In the genomic region with DNA sequence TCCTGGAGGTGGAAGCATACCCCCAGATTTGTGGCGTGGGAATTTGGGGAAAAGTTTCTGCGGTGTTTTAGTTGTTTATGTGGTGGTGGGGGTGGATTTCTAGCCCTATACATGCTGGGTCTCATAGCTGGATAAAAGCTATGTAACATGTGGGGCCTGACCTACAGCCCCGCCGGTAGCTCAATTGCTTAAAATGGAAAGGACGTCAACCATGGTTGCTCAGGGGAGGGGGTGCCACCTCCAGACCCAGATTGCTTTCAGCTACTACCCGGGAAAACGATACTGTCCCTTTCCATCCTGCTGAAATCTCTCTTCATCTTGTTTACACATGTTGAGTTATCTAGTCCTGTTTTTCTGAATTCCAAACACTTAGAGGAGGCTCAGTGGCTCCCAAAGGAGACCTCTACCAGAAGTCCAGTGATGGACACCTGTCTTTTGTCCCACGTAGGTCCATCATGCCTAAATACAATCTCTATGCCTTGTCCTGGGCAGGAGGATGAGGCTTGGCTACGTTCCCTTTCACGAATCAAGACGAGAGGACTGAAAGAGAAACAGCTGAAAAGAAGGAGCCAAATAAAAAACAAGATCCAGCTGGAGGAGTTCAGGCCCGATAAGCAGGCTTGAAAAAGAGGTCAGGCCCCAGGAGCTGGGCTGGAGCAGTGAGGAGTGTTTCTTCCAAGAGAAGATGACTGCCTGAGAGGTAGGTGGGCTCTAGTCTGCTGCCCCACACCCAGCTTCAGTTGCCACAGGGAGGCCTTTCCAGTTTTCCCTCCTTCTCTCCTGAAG, we compare ENCODE assay signal across 15 cellular contexts.
DNase-seq lines count a peak whose midpoint lies in the region; ATAC-seq and TF ChIP-seq lines count a peak whose summit lies in the region.
"Had no signal": no experiment of that assay in that cellular context is flagged by ENCODE, and none has a peak within 500 bp of the region (broad histone marks: within the 10 kb centered on the region; RNA-seq: fewer than 3 reads in every experiment).

No MANE protein-coding gene starts in this region.

- H3K4me1 ChIP-seq in left ventricle myocardium inferior (peaks cover 9% of the 10 kb centered on the region), uterus (peaks cover 0 to 10% of the 10 kb centered on the region in 2 donors)

- TF ChIP-seq POLR2A in uterus (IDR thresholded peaks at IDR 0.05), result no peak

- H3K9me3 ChIP-seq in left ventricle myocardium inferior (replicated peaks) (no peaks in the 10 kb centered on the region), uterus (no peaks in the 10 kb centered on the region)

- no peaks in the 10 kb centered on the region for H3K36me3 ChIP-seq in left ventricle myocardium inferior
- H3K36me3 ChIP-seq in uterus, result no peaks in the 10 kb centered on the region

- intact Hi-C loops in left ventricle myocardium inferior (cut with micrococcal nuclease) (no loop called here), sciatic nerve (cut with DNase I) (no loop called here), uterus (cut with DNase I; ENCODE audit: low total_unique reads) (no loop called here)

- DNase-seq in coronary artery (ENCODE audit: low spot score) (no peak), left ventricle myocardium inferior (peak; percentile 50), sciatic nerve (ENCODE audit: low spot score) (peak; percentile 66), uterus (peak; percentile 66 to 79), NCI-H226 (no peak), ecto neural progenitor cell (ENCODE audit: low spot score) (no peak)
- no peak for DNase-seq in activated CD8-positive, alpha-beta memory T cell treated with anti-CD3 and anti-CD28 coated beads, Interleukin-2, amount 50 U/mL, for 4 hours
- DNase-seq: activated CD4-positive, alpha-beta T cell treated with anti-CD3 and anti-CD28 coated beads, Interleukin-2, amount 50 U/mL, for 4 hours; activated naive CD4-positive, alpha-beta T cell treated with Interleukin-2 at 50 U/mL for 16 hours; AML-193; KG1; naive B cell; NCI-H187 treated with DMSO at 0.1 percent for 48 hours; T-cell had no signal

- TF ChIP-seq CTCF in coronary artery (IDR thresholded peaks at IDR 0.05) (no peak), left ventricle myocardium inferior (IDR thresholded peaks at IDR 0.05; ENCODE audit: borderline replicate concordance) (no peak), uterus (IDR thresholded peaks at IDR 0.05) (no peak)

- peak; percentile 81 for ATAC-seq in sciatic nerve
- ATAC-seq: T-cell had no signal

- H3K27me3 ChIP-seq in left ventricle myocardium inferior (ENCODE audit: low read depth) (no peaks in the 10 kb centered on the region), uterus (no peaks in the 10 kb centered on the region)

- H3K4me3 ChIP-seq in coronary artery, result peak overlapping the region; percentile 32
- H3K4me3 ChIP-seq in left ventricle myocardium inferior, result peak overlapping the region; percentile 16
- no peak overlapping the region for H3K4me3 ChIP-seq in uterus

- H3K27ac ChIP-seq in coronary artery, result peak overlapping the region; percentile 67 to 94
- H3K27ac ChIP-seq in left ventricle myocardium inferior (replicated peaks), result peak overlapping the region; percentile 84
- H3K27ac ChIP-seq in uterus, result peak overlapping the region; percentile 90 to 93
- H3K27ac ChIP-seq: VCaP had no signal

Comparison
In these comparisons a context has a peak if more than half of its experiments do, and no peak if none do; other contexts are left out.
1. DNase-seq: peak in left ventricle myocardium inferior (single experiment), sciatic nerve (single experiment) and uterus (2 of 2); none in coronary artery (single experiment), NCI-H226 (single experiment), ecto neural progenitor cell (single experiment) and activated CD8-positive, alpha-beta memory T cell treated with anti-CD3 and anti-CD28 coated beads, Interleukin-2, amount 50 U/mL, for 4 hours (single experiment).
2. H3K4me3 ChIP-seq: peak in coronary artery (single experiment) and left ventricle myocardium inferior (single experiment); none in uterus (0 of 2).
3. Peak in every context shown above with its lines, with median percentiles within 50 percentile points of each other: H3K27ac ChIP-seq.